Comparison of ENCODE assay signal across 20 cellular contexts in the genomic region with DNA sequence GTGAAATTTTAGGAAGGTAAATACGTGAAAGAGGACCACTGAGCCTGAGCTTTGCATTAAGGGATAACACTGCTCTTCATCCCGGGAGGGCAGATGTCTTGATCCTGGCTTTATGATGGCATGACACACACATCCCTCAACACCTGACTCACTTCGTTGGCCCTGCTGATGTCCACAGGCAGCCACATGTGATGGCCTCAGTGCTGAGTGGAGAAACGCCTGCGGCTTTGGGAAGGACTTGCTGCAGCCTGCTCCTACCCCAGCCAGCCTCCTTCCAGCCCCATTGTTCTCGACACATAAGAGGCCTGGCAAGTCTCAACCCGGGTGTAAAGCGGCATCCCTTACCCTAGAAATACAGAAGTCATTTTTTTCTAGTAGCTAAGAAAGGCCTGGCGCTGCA.
A peak's percentile ranks its signal among the peaks of the same experiment; 100 is the strongest.
DNase-seq lines count a peak whose midpoint lies in the region; ATAC-seq and TF ChIP-seq lines count a peak whose summit lies in the region.
"Had no signal": no experiment of that assay in that cellular context is flagged by ENCODE, and none has a peak within 500 bp of the region (broad histone marks: within the 10 kb centered on the region; RNA-seq: fewer than 3 reads in every experiment).

No MANE protein-coding gene starts in this region.

- peak; percentile 28 for DNase-seq in AG10803 (ENCODE audit: low read depth)
- peak; percentile 5 for DNase-seq in astrocyte of the spinal cord (ENCODE audit: low read depth, low spot score)
- peak; percentile 23 for DNase-seq in kidney tubule cell (ENCODE audit: low spot score)
- no peak for DNase-seq in activated CD4-positive, CD25-positive, alpha-beta regulatory T cell treated with anti-CD3 and anti-CD28 coated beads, Interleukin-2, amount 50 U/mL, for 72 hours
- DNase-seq in stimulated activated CD4-positive, alpha-beta T cell treated with anti-CD3 and anti-CD28 coated beads, Interleukin-4, amount 100 ng/mL, for 1 hour = no peak
- DNase-seq: activated CD4-positive, alpha-beta T cell treated with anti-CD3 and anti-CD28 coated beads, Interleukin-2, amount 10 ng/mL, durations not matched to agents 7 days and 5 days; activated CD8-positive, alpha-beta memory T cell treated with anti-CD3 and anti-CD28 coated beads, Interleukin-2, amount 50 U/mL, for 4 hours; activated effector memory CD4-positive, alpha-beta T cell treated with Interleukin-2 at 50 U/mL for 16 hours; activated naive CD8-positive, alpha-beta T cell treated with anti-CD3 and anti-CD28 coated beads, Interleukin-2, amount 50 U/mL, for 24 hours; dermis blood vessel endothelial cell; DMS153; NCI-H146; NCI-H345; nephron progenitor cell; NK-92 treated with Interleukin-12 subunit alpha and Interleukin-12 subunit beta, amount 100 ng/mL, for 24 hours; psoas muscle had no signal

- in situ Hi-C loops in astrocyte of the spinal cord (cut with HindIII; ENCODE audit: low sequenced_read_pairs) = no loop called here

- H3K4me2 ChIP-seq in KMS-11 = peak overlapping the region; percentile 53; the same call in 1 of the 2 replicates

- TF ChIP-seq CTCF in AG10803 (conservative IDR thresholded peaks at IDR 0.05; ENCODE audit: low read length) = no peak
- TF ChIP-seq CTCF in KMS-11 (conservative IDR thresholded peaks at IDR 0.05; ENCODE audit: low read depth, low read length) = no peak
- TF ChIP-seq CTCF in astrocyte of the spinal cord (IDR thresholded peaks at IDR 0.05; ENCODE audit: low read depth, low read length) = no peak

- no peaks in the 10 kb centered on the region for H3K36me3 ChIP-seq in KMS-11 (ENCODE audit: insufficient read depth)

- no peak overlapping the region for H3K9ac ChIP-seq in KMS-11

- H3K4me3 ChIP-seq in AG10803 (ENCODE audit: low read length) = no peak overlapping the region
- H3K4me3 ChIP-seq in KMS-11 (IDR thresholded peaks at IDR 0.05; ENCODE audit: insufficient read depth, low read depth, low read length) = no peak overlapping the region
- no peak overlapping the region for H3K4me3 ChIP-seq in astrocyte of the spinal cord (ENCODE audit: low read depth, low read length)
- H3K4me3 ChIP-seq: psoas muscle had no signal

- H3K27me3 ChIP-seq in KMS-11 (ENCODE audit: insufficient read depth, low read depth) = no peaks in the 10 kb centered on the region

- no peaks in the 10 kb centered on the region for H3K79me2 ChIP-seq in KMS-11 (ENCODE audit: insufficient read depth, low read depth)

- H3K4me1 ChIP-seq in KMS-11 (ENCODE audit: low read depth, poor library complexity, severe bottlenecking) = peaks cover 69% of the 10 kb centered on the region
- H3K4me1 ChIP-seq: psoas muscle had no signal

- H4K20me1 ChIP-seq in KMS-11 (ENCODE audit: insufficient read depth) = no peaks in the 10 kb centered on the region

- H2AFZ ChIP-seq in KMS-11 (ENCODE audit: low read depth) = no peak overlapping the region

- H3K27ac ChIP-seq in KMS-11 = peak overlapping the region; percentile 93; the same call in 1 of the 2 replicates
- H3K27ac ChIP-seq: psoas muscle had no signal

- ATAC-seq in GM18867 (IDR thresholded peaks at IDR 0.05; ENCODE audit: unreplicated experiment) (no peak), GM21529 (IDR thresholded peaks at IDR 0.05; ENCODE audit: unreplicated experiment) (no peak)
- ATAC-seq: activated naive CD8-positive, alpha-beta T cell treated with anti-CD3 and anti-CD28 coated beads, Interleukin-2, amount 50 U/mL, for 24 hours; left lobe of liver; psoas muscle had no signal

Comparison
In these comparisons a context has a peak if more than half of its experiments do, and no peak if none do; other contexts are left out.
1. DNase-seq: peak in AG10803 (single experiment), astrocyte of the spinal cord (single experiment) and kidney tubule cell (single experiment); none in activated CD4-positive, CD25-positive, alpha-beta regulatory T cell treated with anti-CD3 and anti-CD28 coated beads, Interleukin-2, amount 50 U/mL, for 72 hours (single experiment) and stimulated activated CD4-positive, alpha-beta T cell treated with anti-CD3 and anti-CD28 coated beads, Interleukin-4, amount 100 ng/mL, for 1 hour (single experiment).